Comparison of ENCODE assay signal across 1 cellular context in genomic region chr1:65254320-65255087, GRCh38.
TF ChIP-seq lines count a peak whose summit lies in the region.

No MANE protein-coding gene starts in this region.

TF ChIP-seq in K562, 482 proteins besides CTCF, POLR2A, EP300 and RAD21 (continued from another document and continues in another):
- TF ChIP-seq PKNOX1 (IDR thresholded peaks at IDR 0.05) = no peak
- no peak for TF ChIP-seq CBFB (CRISPR knock-in tag; IDR thresholded peaks at IDR 0.05)
- no peak for TF ChIP-seq NR2C2 (CRISPR knock-in tag; IDR thresholded peaks at IDR 0.05)
- no peak; the same call in 1 of the 2 replicates for TF ChIP-seq NR2C2 (tag; IDR thresholded peaks at IDR 0.05)
- TF ChIP-seq, protein P1, sequence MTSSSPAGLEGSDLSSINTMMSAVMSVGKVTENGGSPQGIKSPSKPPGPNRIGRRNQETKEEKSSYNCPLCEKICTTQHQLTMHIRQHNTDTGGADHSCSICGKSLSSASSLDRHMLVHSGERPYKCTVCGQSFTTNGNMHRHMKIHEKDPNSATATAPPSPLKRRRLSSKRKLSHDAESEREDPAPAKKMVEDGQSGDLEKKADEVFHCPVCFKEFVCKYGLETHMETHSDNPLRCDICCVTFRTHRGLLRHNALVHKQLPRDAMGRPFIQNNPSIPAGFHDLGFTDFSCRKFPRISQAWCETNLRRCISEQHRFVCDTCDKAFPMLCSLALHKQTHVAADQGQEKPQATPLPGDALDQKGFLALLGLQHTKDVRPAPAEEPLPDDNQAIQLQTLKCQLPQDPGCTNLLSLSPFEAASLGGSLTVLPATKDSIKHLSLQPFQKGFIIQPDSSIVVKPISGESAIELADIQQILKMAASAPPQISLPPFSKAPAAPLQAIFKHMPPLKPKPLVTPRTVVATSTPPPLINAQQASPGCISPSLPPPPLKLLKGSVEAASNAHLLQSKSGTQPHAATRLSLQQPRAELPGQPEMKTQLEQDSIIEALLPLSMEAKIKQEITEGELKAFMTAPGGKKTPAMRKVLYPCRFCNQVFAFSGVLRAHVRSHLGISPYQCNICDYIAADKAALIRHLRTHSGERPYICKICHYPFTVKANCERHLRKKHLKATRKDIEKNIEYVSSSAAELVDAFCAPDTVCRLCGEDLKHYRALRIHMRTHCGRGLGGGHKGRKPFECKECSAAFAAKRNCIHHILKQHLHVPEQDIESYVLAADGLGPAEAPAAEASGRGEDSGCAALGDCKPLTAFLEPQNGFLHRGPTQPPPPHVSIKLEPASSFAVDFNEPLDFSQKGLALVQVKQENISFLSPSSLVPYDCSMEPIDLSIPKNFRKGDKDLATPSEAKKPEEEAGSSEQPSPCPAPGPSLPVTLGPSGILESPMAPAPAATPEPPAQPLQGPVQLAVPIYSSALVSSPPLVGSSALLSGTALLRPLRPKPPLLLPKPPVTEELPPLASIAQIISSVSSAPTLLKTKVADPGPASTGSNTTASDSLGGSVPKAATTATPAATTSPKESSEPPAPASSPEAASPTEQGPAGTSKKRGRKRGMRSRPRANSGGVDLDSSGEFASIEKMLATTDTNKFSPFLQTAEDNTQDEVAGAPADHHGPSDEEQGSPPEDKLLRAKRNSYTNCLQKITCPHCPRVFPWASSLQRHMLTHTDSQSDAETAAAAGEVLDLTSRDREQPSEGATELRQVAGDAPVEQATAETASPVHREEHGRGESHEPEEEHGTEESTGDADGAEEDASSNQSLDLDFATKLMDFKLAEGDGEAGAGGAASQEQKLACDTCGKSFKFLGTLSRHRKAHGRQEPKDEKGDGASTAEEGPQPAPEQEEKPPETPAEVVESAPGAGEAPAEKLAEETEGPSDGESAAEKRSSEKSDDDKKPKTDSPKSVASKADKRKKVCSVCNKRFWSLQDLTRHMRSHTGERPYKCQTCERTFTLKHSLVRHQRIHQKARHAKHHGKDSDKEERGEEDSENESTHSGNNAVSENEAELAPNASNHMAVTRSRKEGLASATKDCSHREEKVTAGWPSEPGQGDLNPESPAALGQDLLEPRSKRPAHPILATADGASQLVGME (CRISPR knock-in tag; IDR thresholded peaks at IDR 0.05) = peak; percentile 68; the same call in 1 of the 2 replicates
- TF ChIP-seq U2AF1 (optimal IDR thresholded peaks at IDR 0.05; ENCODE audit: low read depth, low read length) = peak; percentile 69
- TF ChIP-seq CEBPB (tag; IDR thresholded peaks at IDR 0.05) = no peak
- no peak for TF ChIP-seq BMI1 (IDR thresholded peaks at IDR 0.05; ENCODE audit: low read length)
- no peak for TF ChIP-seq FOXP1 (CRISPR knock-in tag; IDR thresholded peaks at IDR 0.05)
- TF ChIP-seq ZC3H8 (IDR thresholded peaks at IDR 0.05) = no peak
- no peak for TF ChIP-seq HCFC1 (IDR thresholded peaks at IDR 0.05; ENCODE audit: low read depth, low read length)
- no peak for TF ChIP-seq HIVEP1 (CRISPR knock-in tag; IDR thresholded peaks at IDR 0.05)
- peak; percentile 23 to 65; a peak in 1 of 4 replicates for TF ChIP-seq SIN3A (IDR thresholded peaks at IDR 0.05; ENCODE audit: borderline replicate concordance in 2 of 2, control insufficient read depth in 1 of 2, low read depth in 2 of 2, low read length in 2 of 2)
- TF ChIP-seq FOS (IDR thresholded peaks at IDR 0.05; ENCODE audit: extremely low read depth, insufficient read length) = no peak
- TF ChIP-seq TCF7 (IDR thresholded peaks at IDR 0.05; ENCODE audit: borderline replicate concordance) = 0 out of 2 replicates have a peak, but pooled peaks have one; percentile 14
- TF ChIP-seq, protein P2, sequence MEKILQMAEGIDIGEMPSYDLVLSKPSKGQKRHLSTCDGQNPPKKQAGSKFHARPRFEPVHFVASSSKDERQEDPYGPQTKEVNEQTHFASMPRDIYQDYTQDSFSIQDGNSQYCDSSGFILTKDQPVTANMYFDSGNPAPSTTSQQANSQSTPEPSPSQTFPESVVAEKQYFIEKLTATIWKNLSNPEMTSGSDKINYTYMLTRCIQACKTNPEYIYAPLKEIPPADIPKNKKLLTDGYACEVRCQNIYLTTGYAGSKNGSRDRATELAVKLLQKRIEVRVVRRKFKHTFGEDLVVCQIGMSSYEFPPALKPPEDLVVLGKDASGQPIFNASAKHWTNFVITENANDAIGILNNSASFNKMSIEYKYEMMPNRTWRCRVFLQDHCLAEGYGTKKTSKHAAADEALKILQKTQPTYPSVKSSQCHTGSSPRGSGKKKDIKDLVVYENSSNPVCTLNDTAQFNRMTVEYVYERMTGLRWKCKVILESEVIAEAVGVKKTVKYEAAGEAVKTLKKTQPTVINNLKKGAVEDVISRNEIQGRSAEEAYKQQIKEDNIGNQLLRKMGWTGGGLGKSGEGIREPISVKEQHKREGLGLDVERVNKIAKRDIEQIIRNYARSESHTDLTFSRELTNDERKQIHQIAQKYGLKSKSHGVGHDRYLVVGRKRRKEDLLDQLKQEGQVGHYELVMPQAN (IDR thresholded peaks at IDR 0.05; ENCODE audit: borderline replicate concordance) = peak; percentile 32; the same call in 1 of the 2 replicates
- no peak for TF ChIP-seq SMARCC2 (IDR thresholded peaks at IDR 0.05; ENCODE audit: low read depth)
- TF ChIP-seq KDM2B (CRISPR knock-in tag; IDR thresholded peaks at IDR 0.05) = no peak
- TF ChIP-seq RBM25 (IDR thresholded peaks at IDR 0.05; ENCODE audit: low read depth, low read length, severe bottlenecking) = peak; percentile 10
- TF ChIP-seq ZNF431 (CRISPR knock-in tag; IDR thresholded peaks at IDR 0.05) = peak; percentile 75
- no peak for TF ChIP-seq ZFP30 (CRISPR knock-in tag; IDR thresholded peaks at IDR 0.05; ENCODE audit: borderline replicate concordance)
- TF ChIP-seq NCOA1 (IDR thresholded peaks at IDR 0.05; ENCODE audit: low read depth) = no peak
- 0 out of 2 replicates have a peak, but pooled peaks have one; percentile 40 for TF ChIP-seq SMAD3 (CRISPR knock-in tag; conservative IDR thresholded peaks at IDR 0.05)
- TF ChIP-seq ZNF444 (CRISPR knock-in tag; IDR thresholded peaks at IDR 0.05) = no peak
- no peak for TF ChIP-seq SIX5 (IDR thresholded peaks at IDR 0.05; ENCODE audit: borderline replicate concordance in 1 of 2, insufficient read depth in 1 of 2, low read depth in 1 of 2, low read length in 2 of 2)
- TF ChIP-seq PREB (CRISPR knock-in tag; IDR thresholded peaks at IDR 0.05) = no peak
- no peak for TF ChIP-seq TRIM24 (IDR thresholded peaks at IDR 0.05)
- no peak for TF ChIP-seq RAD51 (IDR thresholded peaks at IDR 0.05; ENCODE audit: borderline replicate concordance, low read depth)
- TF ChIP-seq FOXA1 (IDR thresholded peaks at IDR 0.05; ENCODE audit: borderline replicate concordance) = no peak
- no peak for TF ChIP-seq THRA (IDR thresholded peaks at IDR 0.05)
- no peak for TF ChIP-seq NFE2L1 (tag; IDR thresholded peaks at IDR 0.05; ENCODE audit: borderline replicate concordance, low read depth)
- no peak for TF ChIP-seq SIRT6 (IDR thresholded peaks at IDR 0.05; ENCODE audit: low read depth, low read length)
- TF ChIP-seq HNRNPUL1 (IDR thresholded peaks at IDR 0.05; ENCODE audit: low read length) = no peak
- TF ChIP-seq TCFL5 (CRISPR knock-in tag; conservative IDR thresholded peaks at IDR 0.05) = no peak
- TF ChIP-seq, protein P3, sequence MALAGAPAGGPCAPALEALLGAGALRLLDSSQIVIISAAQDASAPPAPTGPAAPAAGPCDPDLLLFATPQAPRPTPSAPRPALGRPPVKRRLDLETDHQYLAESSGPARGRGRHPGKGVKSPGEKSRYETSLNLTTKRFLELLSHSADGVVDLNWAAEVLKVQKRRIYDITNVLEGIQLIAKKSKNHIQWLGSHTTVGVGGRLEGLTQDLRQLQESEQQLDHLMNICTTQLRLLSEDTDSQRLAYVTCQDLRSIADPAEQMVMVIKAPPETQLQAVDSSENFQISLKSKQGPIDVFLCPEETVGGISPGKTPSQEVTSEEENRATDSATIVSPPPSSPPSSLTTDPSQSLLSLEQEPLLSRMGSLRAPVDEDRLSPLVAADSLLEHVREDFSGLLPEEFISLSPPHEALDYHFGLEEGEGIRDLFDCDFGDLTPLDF (CRISPR knock-in tag; IDR thresholded peaks at IDR 0.05) = no peak
- TF ChIP-seq ZNF583 (CRISPR knock-in tag; IDR thresholded peaks at IDR 0.05) = no peak; the same call in 1 of the 2 replicates
- TF ChIP-seq NCOA2 (IDR thresholded peaks at IDR 0.05; ENCODE audit: partially characterized antibody in 2 of 2) = no peak
- peak; percentile 57; the same call in 1 of the 2 replicates for TF ChIP-seq ZNF766 (CRISPR knock-in tag; conservative IDR thresholded peaks at IDR 0.05)
- no peak for TF ChIP-seq CAMTA2 (CRISPR knock-in tag; conservative IDR thresholded peaks at IDR 0.05)
- TF ChIP-seq, protein P4, sequence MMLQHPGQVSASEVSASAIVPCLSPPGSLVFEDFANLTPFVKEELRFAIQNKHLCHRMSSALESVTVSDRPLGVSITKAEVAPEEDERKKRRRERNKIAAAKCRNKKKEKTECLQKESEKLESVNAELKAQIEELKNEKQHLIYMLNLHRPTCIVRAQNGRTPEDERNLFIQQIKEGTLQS (IDR thresholded peaks at IDR 0.05) = no peak
- TF ChIP-seq, protein P4 (CRISPR knock-in tag; conservative IDR thresholded peaks at IDR 0.05) = no peak
- no peak for TF ChIP-seq NUFIP1 (IDR thresholded peaks at IDR 0.05; ENCODE audit: partially characterized antibody)
- TF ChIP-seq HMGN3 (IDR thresholded peaks at IDR 0.05; ENCODE audit: borderline replicate concordance, extremely low read depth, insufficient read length, low read depth, low read length) = peak; percentile 89
- no peak for TF ChIP-seq HMG20A (CRISPR knock-in tag; conservative IDR thresholded peaks at IDR 0.05)
- TF ChIP-seq, protein P5, sequence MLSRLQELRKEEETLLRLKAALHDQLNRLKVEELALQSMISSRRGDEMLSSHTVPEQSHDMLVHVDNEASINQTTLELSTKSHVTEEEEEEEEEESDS (CRISPR knock-in tag; IDR thresholded peaks at IDR 0.05) = no peak
- no peak for TF ChIP-seq BRCA1 (IDR thresholded peaks at IDR 0.05)
- TF ChIP-seq BRCA1 (CRISPR knock-in tag; IDR thresholded peaks at IDR 0.05) = no peak
- TF ChIP-seq FOXJ3 (CRISPR knock-in tag; IDR thresholded peaks at IDR 0.05) = no peak
- 0 out of 2 replicates have a peak, but pooled peaks have one; percentile 17 for TF ChIP-seq KLF1 (tag; IDR thresholded peaks at IDR 0.05)
- no peak for TF ChIP-seq MLLT1 (IDR thresholded peaks at IDR 0.05)
- TF ChIP-seq MTF1 (CRISPR knock-in tag; IDR thresholded peaks at IDR 0.05; ENCODE audit: borderline replicate concordance) = no peak
- 0 out of 2 replicates have a peak, but pooled peaks have one; percentile 16 for TF ChIP-seq PML (IDR thresholded peaks at IDR 0.05; ENCODE audit: low read length)
- TF ChIP-seq TBP (optimal IDR thresholded peaks at IDR 0.05; ENCODE audit: low read depth, low read length) = peak; percentile 58
- no peak for TF ChIP-seq SNRNP70 (optimal IDR thresholded peaks at IDR 0.05; ENCODE audit: low read depth, low read length)
- TF ChIP-seq, protein P6, sequence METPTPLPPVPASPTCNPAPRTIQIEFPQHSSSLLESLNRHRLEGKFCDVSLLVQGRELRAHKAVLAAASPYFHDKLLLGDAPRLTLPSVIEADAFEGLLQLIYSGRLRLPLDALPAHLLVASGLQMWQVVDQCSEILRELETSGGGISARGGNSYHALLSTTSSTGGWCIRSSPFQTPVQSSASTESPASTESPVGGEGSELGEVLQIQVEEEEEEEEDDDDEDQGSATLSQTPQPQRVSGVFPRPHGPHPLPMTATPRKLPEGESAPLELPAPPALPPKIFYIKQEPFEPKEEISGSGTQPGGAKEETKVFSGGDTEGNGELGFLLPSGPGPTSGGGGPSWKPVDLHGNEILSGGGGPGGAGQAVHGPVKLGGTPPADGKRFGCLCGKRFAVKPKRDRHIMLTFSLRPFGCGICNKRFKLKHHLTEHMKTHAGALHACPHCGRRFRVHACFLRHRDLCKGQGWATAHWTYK (CRISPR knock-in tag; IDR thresholded peaks at IDR 0.05) = peak; percentile 49; the same call in 1 of the 2 replicates
- TF ChIP-seq RFX7 (CRISPR knock-in tag; IDR thresholded peaks at IDR 0.05) = no peak
